Comparison of ENCODE assay signal across 27 cellular contexts in the genomic region with DNA sequence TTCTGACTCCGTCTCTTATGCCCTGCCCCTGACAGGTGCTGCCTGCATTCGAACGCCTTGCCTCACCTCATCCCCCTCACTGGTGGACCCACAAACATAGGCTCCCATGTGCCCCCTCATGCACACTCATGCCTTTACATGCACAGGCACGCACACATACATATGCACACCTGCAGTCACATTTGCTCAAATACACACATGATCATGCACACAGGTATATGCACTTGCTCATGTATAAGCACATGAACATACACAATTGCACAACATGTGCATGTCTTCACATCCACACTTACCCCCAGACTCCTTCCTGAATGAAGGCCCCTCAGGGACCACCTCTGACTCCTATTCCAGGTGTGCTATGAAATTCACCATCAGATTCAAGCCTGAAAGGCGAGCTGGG.
"Had no signal": no experiment of that assay in that cellular context is flagged by ENCODE, and none has a peak within 500 bp of the region (broad histone marks: within the 10 kb centered on the region; RNA-seq: fewer than 3 reads in every experiment).

No MANE protein-coding gene starts in this region.

- H3K4me2 ChIP-seq: neural progenitor cell had no signal

- H3K36me3 ChIP-seq: left ventricle myocardium inferior, neural progenitor cell, neutrophil, right atrium auricular region, right lobe of liver, stomach, thyroid gland, transverse colon, upper lobe of left lung, vagina had no signal

- DNase-seq: islet precursor cell; left ventricle myocardium inferior; mesendoderm; naive B cell; natural killer cell; nephron progenitor cell; occipital lobe; right lobe of liver; stimulated activated CD4-positive, alpha-beta T cell treated with anti-CD3 and anti-CD28 coated beads, Interleukin-12 subunit alpha, Interleukin-12 subunit beta, amount 100 ng/mL, for 4 hours; stimulated activated CD4-positive, alpha-beta T cell treated with anti-CD3 and anti-CD28 coated beads, Interleukin-15, amount 100 ng/mL, for 24 hours; stimulated activated CD4-positive, alpha-beta T cell treated with anti-CD3 and anti-CD28 coated beads, Interleukin-2, amount 100 ng/mL, for 24 hours; stimulated activated CD4-positive, alpha-beta T cell treated with anti-CD3 and anti-CD28 coated beads, Interleukin-4, amount 100 ng/mL, for 1 hour; stimulated activated naive B cell treated with anti-CD40 and anti-IgM and Interleukin-4, amounts not matched to agents 10 μg/mL and 1 μg/mL and 100 μg/mL, for 72 hours; stimulated activated naive CD8-positive, alpha-beta T cell treated with anti-CD3 and anti-CD28 coated beads, Interleukin-15, Interleukin-2, amounts not matched to agents 100 U/mL and 50 U/mL, for 24 hours; stomach; testis; thyroid gland; transverse colon; upper lobe of left lung had no signal

- H3K9me3 ChIP-seq: left ventricle myocardium inferior, neutrophil, right atrium auricular region, right lobe of liver, stomach, testis, thyroid gland, transverse colon, upper lobe of left lung, vagina had no signal

- H3K27ac ChIP-seq: left ventricle myocardium inferior, neural progenitor cell, neutrophil, parathyroid adenoma, right atrium auricular region, right lobe of liver, stomach, testis, thyroid gland, transverse colon, upper lobe of left lung, vagina had no signal

- H3K27ac Mint-ChIP-seq: mesothelial cell of epicardium; naive B cell; natural killer cell; nephron progenitor cell; neural progenitor cell; progenitor cell of endocrine pancreas; stimulated activated naive B cell treated with anti-CD40 and anti-IgM and Interleukin-4, amounts not matched to agents 10 μg/mL and 1 μg/mL and 100 μg/mL, for 72 hours had no signal

- H3K4me1 Mint-ChIP-seq: mesothelial cell of epicardium; naive B cell; natural killer cell; nephron progenitor cell; stimulated activated naive B cell treated with anti-CD40 and anti-IgM and Interleukin-4, amounts not matched to agents 10 μg/mL and 1 μg/mL and 100 μg/mL, for 72 hours had no signal

- H3K4me3 Mint-ChIP-seq: mesothelial cell of epicardium; naive B cell; natural killer cell; nephron progenitor cell; neural progenitor cell; stimulated activated naive B cell treated with anti-CD40 and anti-IgM and Interleukin-4, amounts not matched to agents 10 μg/mL and 1 μg/mL and 100 μg/mL, for 72 hours had no signal

- H3K27me3 ChIP-seq: neural progenitor cell, right atrium auricular region, right lobe of liver, testis, thyroid gland, upper lobe of left lung, vagina had no signal

- H3K9ac ChIP-seq: neural progenitor cell, parathyroid adenoma had no signal

- H3K36me3 Mint-ChIP-seq: mesothelial cell of epicardium; naive B cell; natural killer cell; neural progenitor cell; stimulated activated naive B cell treated with anti-CD40 and anti-IgM and Interleukin-4, amounts not matched to agents 10 μg/mL and 1 μg/mL and 100 μg/mL, for 72 hours had no signal

- H3K4me3 ChIP-seq: left ventricle myocardium inferior, lung, neural progenitor cell, right atrium auricular region, right lobe of liver, stomach, testis, thyroid gland, transverse colon, upper lobe of left lung, vagina had no signal

- ATAC-seq: natural killer cell; right lobe of liver; stimulated activated naive B cell treated with anti-CD40 and anti-IgM and Interleukin-4, amounts not matched to agents 10 μg/mL and 1 μg/mL and 100 μg/mL, for 72 hours; stimulated activated naive CD8-positive, alpha-beta T cell treated with anti-CD3 and anti-CD28 coated beads, Interleukin-15, Interleukin-2, amounts not matched to agents 100 U/mL and 50 U/mL, for 24 hours had no signal

- H3K4me1 ChIP-seq: left ventricle myocardium inferior, neural progenitor cell, parathyroid adenoma, right atrium auricular region, right lobe of liver, stomach, testis, thyroid gland, transverse colon, upper lobe of left lung, vagina had no signal

- H3K79me2 ChIP-seq: parathyroid adenoma had no signal

- H3K9me3 Mint-ChIP-seq: mesothelial cell of epicardium, natural killer cell, nephron progenitor cell, neural progenitor cell had no signal

- H2AFZ ChIP-seq: neural progenitor cell, parathyroid adenoma had no signal
